13 cellular contexts compared by ENCODE assay signal in genomic region chr1:213983589-213984386, GRCh38. TPM values are rescaled to one million over a fixed set of nuclear protein-coding genes. Genes with fewer than 3 reads are reported as not detected.
DNase-seq lines count a peak whose midpoint lies in the region; ATAC-seq, FAIRE-seq and TF ChIP-seq lines count a peak whose summit lies in the region.
"Had no signal": no experiment of that assay in that cellular context is flagged by ENCODE, and none has a peak within 500 bp of the region (broad histone marks: within the 10 kb centered on the region; RNA-seq: fewer than 3 reads in every experiment).

No MANE protein-coding gene starts in this region.

- H3K4me2 ChIP-seq in A549: peak overlapping the region; percentile 100

- H3K4me1 ChIP-seq in A549: peaks cover 8% of the 10 kb centered on the region; the same call in 2 of the 3 replicates
- H3K4me1 ChIP-seq in right lobe of liver: peaks cover 0 to 20% (median 0%) of the 10 kb centered on the region in 4 donors

- H3K27me3 ChIP-seq in right lobe of liver: no peaks in the 10 kb centered on the region

- H3K4me1 Mint-ChIP-seq in activated CD8-positive, alpha-beta T cell treated with anti-CD3 and anti-CD28 coated beads, Interleukin-2, amount 10 ng/mL, durations not matched to agents 7 days and 5 days (ENCODE audit: low read depth): peaks cover 19% of the 10 kb centered on the region
- H3K4me1 Mint-ChIP-seq in activated CD8-positive, alpha-beta memory T cell treated with anti-CD3 and anti-CD28 coated beads, Interleukin-2, amount 10 ng/mL, durations not matched to agents 7 days and 5 days: peaks cover 10% of the 10 kb centered on the region

- 73% methylated on average over 31 of the region's 31 CpGs for WGBS in A549 (ENCODE audit: missing lambda C conversion rate)
- WGBS in right lobe of liver (ENCODE audit: insufficient coverage, low coverage, low lambda C conversion rate, missing lambda C conversion rate): 15% methylated on average over 31 of the region's 31 CpGs

- POLR2A ChIA-PET in A549 (lab: Yijun Ruan, JAX): no interaction called here
- POLR2A ChIA-PET in HEK293T (lab: Yijun Ruan, JAX): interaction anchor here (0.9 kb wide), 1 partner anchor 19 kb away, joined by 3 read pairs; no protein-coding TSS in a partner anchor
- POLR2A ChIA-PET in activated CD8-positive, alpha-beta T cell treated with anti-CD3 and anti-CD28 coated beads, Interleukin-2, amount 10 ng/mL, durations not matched to agents 7 days and 5 days (lab: Charles Lee): no interaction called here

- DNase-seq in A549 (ENCODE audit: low read depth in 1 of 2, low spot score in 1 of 2): no peak
- peak; percentile 50 for DNase-seq in HEK293T (ENCODE audit: extremely low spot score)
- peak; percentile 42 to 67 (median 63) for DNase-seq in right lobe of liver
- no peak for DNase-seq in NCI-H1048 (lab: John Stamatoyannopoulos, UW)
- no peak for DNase-seq in activated CD8-positive, alpha-beta T cell treated with anti-CD3 and anti-CD28 coated beads, Interleukin-2, amount 10 ng/mL, durations not matched to agents 7 days and 5 days
- DNase-seq in activated CD8-positive, alpha-beta memory T cell treated with anti-CD3 and anti-CD28 coated beads, Interleukin-2, amount 10 ng/mL, durations not matched to agents 7 days and 5 days: no peak
- DNase-seq: activated CD4-positive, alpha-beta memory T cell treated with anti-CD3 and anti-CD28 coated beads for 36 hours; brain microvascular endothelial cell; stimulated activated CD4-positive, alpha-beta T cell treated with anti-CD3 and anti-CD28 coated beads, Interleukin-1b, Interleukin-23, amount 100 ng/mL, for 48 hours had no signal

- TF ChIP-seq CTCF in A549 (IDR thresholded peaks at IDR 0.05): no peak
- no peak for TF ChIP-seq CTCF in right lobe of liver (IDR thresholded peaks at IDR 0.05)

- peaks cover 11% of the 10 kb centered on the region for H3K36me3 Mint-ChIP-seq in activated CD8-positive, alpha-beta T cell treated with anti-CD3 and anti-CD28 coated beads, Interleukin-2, amount 10 ng/mL, durations not matched to agents 7 days and 5 days (ENCODE audit: low read depth)
- H3K36me3 Mint-ChIP-seq in activated CD8-positive, alpha-beta memory T cell treated with anti-CD3 and anti-CD28 coated beads, Interleukin-2, amount 10 ng/mL, durations not matched to agents 7 days and 5 days: peaks cover 6% of the 10 kb centered on the region

- intact Hi-C loops in right lobe of liver (cut with DNase I): no loop called here

- no peak overlapping the region for H3K27ac Mint-ChIP-seq in activated CD8-positive, alpha-beta T cell treated with anti-CD3 and anti-CD28 coated beads, Interleukin-2, amount 10 ng/mL, durations not matched to agents 7 days and 5 days
- H3K27ac Mint-ChIP-seq in activated CD8-positive, alpha-beta memory T cell treated with anti-CD3 and anti-CD28 coated beads, Interleukin-2, amount 10 ng/mL, durations not matched to agents 7 days and 5 days: no peak overlapping the region
- H3K27ac Mint-ChIP-seq: activated CD4-positive, alpha-beta memory T cell treated with anti-CD3 and anti-CD28 coated beads for 36 hours; B cell had no signal

- no peaks in the 10 kb centered on the region for H3K9me3 Mint-ChIP-seq in activated CD8-positive, alpha-beta T cell treated with anti-CD3 and anti-CD28 coated beads, Interleukin-2, amount 10 ng/mL, durations not matched to agents 7 days and 5 days (ENCODE audit: insufficient read depth)
- no peaks in the 10 kb centered on the region for H3K9me3 Mint-ChIP-seq in activated CD8-positive, alpha-beta memory T cell treated with anti-CD3 and anti-CD28 coated beads, Interleukin-2, amount 10 ng/mL, durations not matched to agents 7 days and 5 days (ENCODE audit: low read depth)
- H3K9me3 Mint-ChIP-seq: activated CD4-positive, alpha-beta memory T cell treated with anti-CD3 and anti-CD28 coated beads for 36 hours had no signal

- H3K4me3 Mint-ChIP-seq in activated CD8-positive, alpha-beta T cell treated with anti-CD3 and anti-CD28 coated beads, Interleukin-2, amount 10 ng/mL, durations not matched to agents 7 days and 5 days: no peak overlapping the region
- no peak overlapping the region for H3K4me3 Mint-ChIP-seq in activated CD8-positive, alpha-beta memory T cell treated with anti-CD3 and anti-CD28 coated beads, Interleukin-2, amount 10 ng/mL, durations not matched to agents 7 days and 5 days
- H3K4me3 Mint-ChIP-seq: activated CD4-positive, alpha-beta memory T cell treated with anti-CD3 and anti-CD28 coated beads for 36 hours; B cell had no signal

- CTCF ChIA-PET in A549 (lab: Yijun Ruan, JAX) (interaction anchor here (1.0 kb wide), 1 partner anchor 139 kb away, joined by 3 read pairs; no protein-coding TSS in a partner anchor), HEK293T (lab: Yijun Ruan, JAX) (interaction anchor here (1.1 kb wide), 1 partner anchor 611 kb away, joined by 4 read pairs; no protein-coding TSS in a partner anchor)
- CTCF ChIA-PET in activated CD8-positive, alpha-beta T cell treated with anti-CD3 and anti-CD28 coated beads, Interleukin-2, amount 10 ng/mL, durations not matched to agents 7 days and 5 days (lab: Charles Lee): no interaction called here
- CTCF ChIA-PET in activated CD8-positive, alpha-beta memory T cell treated with anti-CD3 and anti-CD28 coated beads, Interleukin-2, amount 10 ng/mL, durations not matched to agents 7 days and 5 days (lab: Charles Lee): no interaction called here

- ATAC-seq in A549 (no peak), right lobe of liver (peak; percentile 2 to 18 (median 7)), HG03354 (IDR thresholded peaks at IDR 0.05; ENCODE audit: poor library complexity, severe bottlenecking, unreplicated experiment) (no peak)
- ATAC-seq in activated CD8-positive, alpha-beta T cell treated with anti-CD3 and anti-CD28 coated beads, Interleukin-2, amount 10 ng/mL, durations not matched to agents 7 days and 5 days: no peak
- no peak for ATAC-seq in activated CD8-positive, alpha-beta memory T cell treated with anti-CD3 and anti-CD28 coated beads, Interleukin-2, amount 10 ng/mL, durations not matched to agents 7 days and 5 days

- peaks cover 88% of the 10 kb centered on the region for H3K27me3 Mint-ChIP-seq in activated CD8-positive, alpha-beta T cell treated with anti-CD3 and anti-CD28 coated beads, Interleukin-2, amount 10 ng/mL, durations not matched to agents 7 days and 5 days (ENCODE audit: low read depth)
- peaks cover 90% of the 10 kb centered on the region for H3K27me3 Mint-ChIP-seq in activated CD8-positive, alpha-beta memory T cell treated with anti-CD3 and anti-CD28 coated beads, Interleukin-2, amount 10 ng/mL, durations not matched to agents 7 days and 5 days

- FAIRE-seq in A549 (lab: Jason Lieb, UNC): no peak

- H3K4me3 ChIP-seq in A549: peak overlapping the region; percentile 47; the same call in 2 of the 3 replicates
- peak overlapping the region; percentile 48 to 75 (median 63) for H3K4me3 ChIP-seq in right lobe of liver

- H3K9me3 ChIP-seq in A549 (no peaks in the 10 kb centered on the region; the same call in 2 of the 3 replicates), right lobe of liver (no peaks in the 10 kb centered on the region)
- H3K9me3 ChIP-seq: SK-N-SH had no signal

- TF ChIP-seq EP300 in A549 (IDR thresholded peaks at IDR 0.05): no peak

- H3K27ac ChIP-seq in A549 (no peak overlapping the region), angular gyrus (ENCODE audit: low read depth, low read length) (peak overlapping the region; percentile 8), right lobe of liver (peak overlapping the region; percentile 83 to 98 (median 96))
- H3K27ac ChIP-seq: brain microvascular endothelial cell had no signal

- no peaks in the 10 kb centered on the region for H3K36me3 ChIP-seq in right lobe of liver
- H3K36me3 ChIP-seq: brain microvascular endothelial cell had no signal

- TF ChIP-seq RAD21 in A549 (conservative IDR thresholded peaks at IDR 0.05 in 1 of 2, IDR thresholded peaks at IDR 0.05 in 1 of 2): no peak

- no peak for TF ChIP-seq POLR2A in A549 (IDR thresholded peaks at IDR 0.05; ENCODE audit: low read length)
- TF ChIP-seq POLR2A in right lobe of liver (IDR thresholded peaks at IDR 0.05): no peak

TF ChIP-seq in A549, 52 proteins besides CTCF, POLR2A, EP300 and RAD21 (continues in another document):
- no peak for TF ChIP-seq HOXB13 (CRISPR knock-in tag; IDR thresholded peaks at IDR 0.05; ENCODE audit: low read depth)
- TF ChIP-seq TFCP2L1 (CRISPR knock-in tag; IDR thresholded peaks at IDR 0.05): no peak
- TF ChIP-seq CHD2 (IDR thresholded peaks at IDR 0.05; ENCODE audit: low read length, partially characterized antibody): no peak
- no peak for TF ChIP-seq FOSB (CRISPR knock-in tag; IDR thresholded peaks at IDR 0.05)
- no peak for TF ChIP-seq TP53 (CRISPR knock-in tag; IDR thresholded peaks at IDR 0.05)

TF ChIP-seq in HEK293T, 16 proteins besides CTCF, POLR2A, EP300 and RAD21:
- TF ChIP-seq L3MBTL2 (conservative IDR thresholded peaks at IDR 0.05) (peak; percentile 75), ARNT (IDR thresholded peaks at IDR 0.05) (no peak)
TF ChIP-seq in HEK293T: peak in this region for 1.

RNA-seq across cellular contexts. Expression of gene PROX1, which starts 4.0 kb away (rescaled TPM):
- polyA plus RNA-seq in A549 (2011; rRNA removed) (0.01 and 0.06 TPM in 2 replicates), A549 (2017; fragmentation: RNase III; extraction: RNeasy Plus Mini Kit Qiagen cat#74134 plus additional on column Dnase treatment) (0.01 to 0.03 TPM in 2 of 3 replicates, not detected in the other)
- 0.01 TPM in 2 replicates for polyA plus RNA-seq in A549 (2012; cell fraction: cytosol; rRNA removed)
- polyA plus RNA-seq in A549 (2012; cell fraction: nucleus; rRNA removed): 0.02 and 0.04 TPM in 2 replicates
- 0.12 and 1.0 TPM in 2 replicates for polyA minus RNA-seq in A549 (2011; rRNA and poly(A)+ RNA removed)
- 100 to 1,000 TPM in 4 of 6 experiments, 10 to 100 TPM in 2; 79.6 to 186 (median 164) TPM for total RNA-seq in right lobe of liver
- not detected for total RNA-seq in activated CD8-positive, alpha-beta T cell treated with anti-CD3 and anti-CD28 coated beads, Interleukin-2, amount 10 ng/mL, durations not matched to agents 7 days and 5 days
- not detected for total RNA-seq in activated CD8-positive, alpha-beta memory T cell treated with anti-CD3 and anti-CD28 coated beads, Interleukin-2, amount 10 ng/mL, durations not matched to agents 7 days and 5 days

Comparison
In these comparisons a context has a peak if more than half of its experiments do, and no peak if none do; other contexts are left out.
1. ATAC-seq: peak in right lobe of liver (4 of 4); none in A549 (0 of 2), HG03354 (single experiment), activated CD8-positive, alpha-beta T cell treated with anti-CD3 and anti-CD28 coated beads, Interleukin-2, amount 10 ng/mL, durations not matched to agents 7 days and 5 days (single experiment) and activated CD8-positive, alpha-beta memory T cell treated with anti-CD3 and anti-CD28 coated beads, Interleukin-2, amount 10 ng/mL, durations not matched to agents 7 days and 5 days (single experiment).
2. DNase-seq: peak in HEK293T (single experiment) and right lobe of liver (3 of 3); none in A549 (0 of 2), NCI-H1048 (single experiment), activated CD8-positive, alpha-beta T cell treated with anti-CD3 and anti-CD28 coated beads, Interleukin-2, amount 10 ng/mL, durations not matched to agents 7 days and 5 days (single experiment) and activated CD8-positive, alpha-beta memory T cell treated with anti-CD3 and anti-CD28 coated beads, Interleukin-2, amount 10 ng/mL, durations not matched to agents 7 days and 5 days (single experiment).
3. H3K27ac ChIP-seq: peak in angular gyrus (single experiment) and right lobe of liver (3 of 3); none in A549 (0 of 2).
4. RNA of gene PROX1, which starts 4.0 kb away (total RNA-seq): 79.6 to 186 TPM in right lobe of liver; not detected in activated CD8-positive, alpha-beta T cell treated with anti-CD3 and anti-CD28 coated beads, Interleukin-2, amount 10 ng/mL, durations not matched to agents 7 days and 5 days and not detected in activated CD8-positive, alpha-beta memory T cell treated with anti-CD3 and anti-CD28 coated beads, Interleukin-2, amount 10 ng/mL, durations not matched to agents 7 days and 5 days; every median in the first group is over 10 times any median in the second.
5. CTCF ChIA-PET loops: an anchor here in A549 (1.0 kb wide) and HEK293T (1.1 kb wide); none called in activated CD8-positive, alpha-beta T cell treated with anti-CD3 and anti-CD28 coated beads, Interleukin-2, amount 10 ng/mL, durations not matched to agents 7 days and 5 days and activated CD8-positive, alpha-beta memory T cell treated with anti-CD3 and anti-CD28 coated beads, Interleukin-2, amount 10 ng/mL, durations not matched to agents 7 days and 5 days.